In genomic region chr3:127680790-127681189, GRCh38 we compare ENCODE assay signal across 18 cellular contexts. TPM values are rescaled to one million over a fixed set of nuclear protein-coding genes. Genes with fewer than 3 reads are reported as not detected.
A peak's percentile ranks its signal among the peaks of the same experiment; 100 is the strongest.
DNase-seq lines count a peak whose midpoint lies in the region; ATAC-seq and TF ChIP-seq lines count a peak whose summit lies in the region.
"Had no signal": no experiment of that assay in that cellular context is flagged by ENCODE, and none has a peak within 500 bp of the region (broad histone marks: within the 10 kb centered on the region; RNA-seq: fewer than 3 reads in every experiment).

No MANE protein-coding gene starts in this region.

- peak overlapping the region; percentile 13 for H3K27ac Mint-ChIP-seq in memory B cell
- H3K27ac Mint-ChIP-seq in stimulated activated effector memory CD8-positive, alpha-beta T cell treated with anti-CD3 and anti-CD28 coated beads, Interleukin-12 subunit alpha, Interleukin-12 subunit beta, amount 100 ng/mL, for 72 hours: peak overlapping the region; percentile 20
- no peak overlapping the region for H3K27ac Mint-ChIP-seq in stimulated activated naive CD8-positive, alpha-beta T cell treated with anti-CD3 and anti-CD28 coated beads, Interleukin-15, amount 100 ng/mL, for 72 hours

- peaks cover 12% of the 10 kb centered on the region for H3K36me3 Mint-ChIP-seq in memory B cell
- peaks cover 7% of the 10 kb centered on the region for H3K36me3 Mint-ChIP-seq in stimulated activated effector memory CD8-positive, alpha-beta T cell treated with anti-CD3 and anti-CD28 coated beads, Interleukin-12 subunit alpha, Interleukin-12 subunit beta, amount 100 ng/mL, for 72 hours

- H3K4me1 Mint-ChIP-seq in memory B cell: peaks cover 16% of the 10 kb centered on the region
- peaks cover 15% of the 10 kb centered on the region for H3K4me1 Mint-ChIP-seq in stimulated activated effector memory CD8-positive, alpha-beta T cell treated with anti-CD3 and anti-CD28 coated beads, Interleukin-12 subunit alpha, Interleukin-12 subunit beta, amount 100 ng/mL, for 72 hours
- H3K4me1 Mint-ChIP-seq in stimulated activated naive CD8-positive, alpha-beta T cell treated with anti-CD3 and anti-CD28 coated beads, Interleukin-15, amount 100 ng/mL, for 72 hours: peaks cover 23% of the 10 kb centered on the region

- DNase-seq in activated T-cell treated with anti-CD3 and anti-CD28 coated beads, Interleukin-2, amount 50 U/mL, for 1 hour: peak; percentile 15
- no peak for DNase-seq in activated T-cell treated with anti-CD3 and anti-CD28 coated beads for 4 hours
- DNase-seq in memory B cell (ENCODE audit: low spot score in 2 of 2): no peak
- DNase-seq in stimulated activated effector memory CD8-positive, alpha-beta T cell treated with anti-CD3 and anti-CD28 coated beads, Interleukin-12 subunit alpha, Interleukin-12 subunit beta, amount 100 ng/mL, for 72 hours (ENCODE audit: low spot score in 2 of 2): no peak
- no peak for DNase-seq in stimulated activated naive CD8-positive, alpha-beta T cell treated with anti-CD3 and anti-CD28 coated beads, Interleukin-15, amount 100 ng/mL, for 72 hours
- no peak for DNase-seq in glomerular visceral epithelial cell (ENCODE audit: extremely low spot score)
- DNase-seq: central memory CD4-positive, alpha-beta T cell; foreskin fibroblast; NCI-H1105; NCI-H2081; NCI-H510A treated with DMSO at 0.1 percent for 48 hours; stimulated activated CD4-positive, alpha-beta T cell treated with anti-CD3 and anti-CD28 coated beads, Interleukin-4, amount 100 ng/mL, for 24 hours; substantia nigra had no signal

- H3K27me3 Mint-ChIP-seq in memory B cell: no peaks in the 10 kb centered on the region
- no peaks in the 10 kb centered on the region for H3K27me3 Mint-ChIP-seq in stimulated activated naive CD8-positive, alpha-beta T cell treated with anti-CD3 and anti-CD28 coated beads, Interleukin-15, amount 100 ng/mL, for 72 hours
- H3K27me3 Mint-ChIP-seq: naive thymus-derived CD8-positive, alpha-beta T cell had no signal

- ATAC-seq in memory B cell (ENCODE audit: low read depth) (no peak), HG03354 (IDR thresholded peaks at IDR 0.05; ENCODE audit: poor library complexity, severe bottlenecking, unreplicated experiment) (no peak)
- ATAC-seq in stimulated activated effector memory CD8-positive, alpha-beta T cell treated with anti-CD3 and anti-CD28 coated beads, Interleukin-12 subunit alpha, Interleukin-12 subunit beta, amount 100 ng/mL, for 72 hours: no peak
- ATAC-seq in stimulated activated naive CD8-positive, alpha-beta T cell treated with anti-CD3 and anti-CD28 coated beads, Interleukin-15, amount 100 ng/mL, for 72 hours: no peak
- ATAC-seq: activated CD4-positive, CD25-positive, alpha-beta regulatory T cell treated with anti-CD3 and anti-CD28 coated beads, Interleukin-2, amount 50 U/mL, for 24 hours; HCT116 had no signal

- H3K9me3 Mint-ChIP-seq in memory B cell: peaks cover 2% of the 10 kb centered on the region
- H3K9me3 Mint-ChIP-seq in stimulated activated effector memory CD8-positive, alpha-beta T cell treated with anti-CD3 and anti-CD28 coated beads, Interleukin-12 subunit alpha, Interleukin-12 subunit beta, amount 100 ng/mL, for 72 hours: no peaks in the 10 kb centered on the region
- no peaks in the 10 kb centered on the region for H3K9me3 Mint-ChIP-seq in stimulated activated naive CD8-positive, alpha-beta T cell treated with anti-CD3 and anti-CD28 coated beads, Interleukin-15, amount 100 ng/mL, for 72 hours
- H3K9me3 Mint-ChIP-seq: naive thymus-derived CD8-positive, alpha-beta T cell had no signal

- no peak overlapping the region for H3K4me3 Mint-ChIP-seq in memory B cell
- H3K4me3 Mint-ChIP-seq in stimulated activated effector memory CD8-positive, alpha-beta T cell treated with anti-CD3 and anti-CD28 coated beads, Interleukin-12 subunit alpha, Interleukin-12 subunit beta, amount 100 ng/mL, for 72 hours: no peak overlapping the region
- H3K4me3 Mint-ChIP-seq in stimulated activated naive CD8-positive, alpha-beta T cell treated with anti-CD3 and anti-CD28 coated beads, Interleukin-15, amount 100 ng/mL, for 72 hours: no peak overlapping the region

TF ChIP-seq in PFSK-1, 5 proteins besides CTCF, POLR2A, EP300 and RAD21:
- no peak for TF ChIP-seq TAF1 (IDR thresholded peaks at IDR 0.05; ENCODE audit: borderline replicate concordance, insufficient read depth, low read length)
- TF ChIP-seq FOXP2 (optimal IDR thresholded peaks at IDR 0.05; ENCODE audit: borderline replicate concordance, extremely low read depth, extremely low read length, insufficient read depth): no peak
- TF ChIP-seq POLR2AphosphoS5 (IDR thresholded peaks at IDR 0.05; ENCODE audit: low read depth, low read length): 0 out of 2 replicates have a peak, but pooled peaks have one; percentile 55
- 0 out of 2 replicates have a peak, but pooled peaks have one; percentile 12 for TF ChIP-seq SIN3A (IDR thresholded peaks at IDR 0.05; ENCODE audit: borderline replicate concordance, insufficient read depth, low read length)
TF ChIP-seq in PFSK-1: peak in this region for 2.

RNA-seq across cellular contexts. Expression of gene ABTB1, which starts 8.0 kb away (rescaled TPM):
- polyA plus RNA-seq in PFSK-1 (2012; ENCODE audit: insufficient read length, low read depth): 38.9 TPM

RNA-seq across cellular contexts. Expression of gene PODXL2, which starts 51.8 kb away (rescaled TPM):
- polyA plus RNA-seq in PFSK-1 (2012; ENCODE audit: insufficient read length, low read depth): 39.5 TPM

Comparison
In these comparisons a context has a peak if more than half of its experiments do, and no peak if none do; other contexts are left out.
1. H3K27ac Mint-ChIP-seq: peak in memory B cell (single experiment) and stimulated activated effector memory CD8-positive, alpha-beta T cell treated with anti-CD3 and anti-CD28 coated beads, Interleukin-12 subunit alpha, Interleukin-12 subunit beta, amount 100 ng/mL, for 72 hours (single experiment); none in stimulated activated naive CD8-positive, alpha-beta T cell treated with anti-CD3 and anti-CD28 coated beads, Interleukin-15, amount 100 ng/mL, for 72 hours (0 of 2).